ENCODE assay signal across 9 cellular contexts in genomic region chr20:32203556-32204484, GRCh38. TPM values are rescaled to one million over a fixed set of nuclear protein-coding genes. Genes with fewer than 3 reads are reported as not detected.
DNase-seq lines count a peak whose midpoint lies in the region; TF ChIP-seq lines count a peak whose summit lies in the region.
"Had no signal": no experiment of that assay in that cellular context is flagged by ENCODE, and none has a peak within 500 bp of the region (broad histone marks: within the 10 kb centered on the region; RNA-seq: fewer than 3 reads in every experiment).

No MANE protein-coding gene starts in this region.

- H3K36me3 ChIP-seq in breast epithelium (no peaks in the 10 kb centered on the region), neutrophil (peaks cover 28% of the 10 kb centered on the region), vagina (peaks cover 0 to 20% of the 10 kb centered on the region in 2 donors)

- TF ChIP-seq POLR2A in breast epithelium (IDR thresholded peaks at IDR 0.05), result no peak
- TF ChIP-seq POLR2A in vagina (IDR thresholded peaks at IDR 0.05), result no peak

- TF ChIP-seq CTCF in breast epithelium (IDR thresholded peaks at IDR 0.05), result no peak
- no peak for TF ChIP-seq CTCF in neutrophil (IDR thresholded peaks at IDR 0.05)
- TF ChIP-seq CTCF in vagina (IDR thresholded peaks at IDR 0.05), result no peak

- intact Hi-C loops in breast epithelium (cut with DNase I; ENCODE audit: low total_unique reads), result no loop called here
- intact Hi-C loops in vagina (cut with DNase I), result no loop called here

- H3K27ac ChIP-seq in breast epithelium (peak overlapping the region; percentile 97 to 99), neutrophil (peak overlapping the region; percentile 87), vagina (peak overlapping the region; percentile 96)

- H3K27me3 ChIP-seq in breast epithelium (no peaks in the 10 kb centered on the region), neutrophil (no peaks in the 10 kb centered on the region), vagina (no peaks in the 10 kb centered on the region)

- peak overlapping the region in 2 of 3 donors; percentile 17 to 19 for H3K4me3 ChIP-seq in breast epithelium
- H3K4me3 ChIP-seq in neutrophil (ENCODE audit: low read depth in 1 of 2, low read length in 1 of 2), result no peak overlapping the region
- no peak overlapping the region for H3K4me3 ChIP-seq in vagina

- DNase-seq in stimulated activated naive CD4-positive, alpha-beta T cell treated with Interleukin-2 at 50 U/mL for 16 hours (lab: John Stamatoyannopoulos, UW), result peak; percentile 84
- no peak for DNase-seq in stimulated activated naive CD4-positive, alpha-beta T cell (lab: John Stamatoyannopoulos, UW)
- DNase-seq in breast epithelium (ENCODE audit: low spot score in 2 of 2) (peak in 1 of 2 donors; percentile 70), vagina (ENCODE audit: extremely low spot score in 2 of 2) (no peak), GF-D8 (lab: John Stamatoyannopoulos, UW) (no peak), NOMO-1 treated with DMSO at 0.1 percent for 48 hours (lab: John Stamatoyannopoulos, UW; ENCODE audit: unreplicated experiment) (no peak), NCI-H226 (no peak)
- DNase-seq: naive B cell had no signal

- H3K9me3 ChIP-seq in breast epithelium, result no peaks in the 10 kb centered on the region
- H3K9me3 ChIP-seq in neutrophil, result no peaks in the 10 kb centered on the region
- H3K9me3 ChIP-seq in vagina, result no peaks in the 10 kb centered on the region

- peaks cover 8 to 43% of the 10 kb centered on the region in 2 donors for H3K4me1 ChIP-seq in breast epithelium
- peaks cover 72 to 77% of the 10 kb centered on the region in 2 experiments for H3K4me1 ChIP-seq in neutrophil (ENCODE audit: control insufficient read depth in 1 of 2, insufficient read depth in 1 of 2, low read depth in 1 of 2, low read length in 1 of 2)
- H3K4me1 ChIP-seq in vagina, result peaks cover 58% of the 10 kb centered on the region

RNA-seq across cellular contexts. Expression of gene PLAGL2, which starts 3.7 kb away (rescaled TPM):
- total RNA-seq in breast epithelium (1 to 10 TPM; 2.9 to 7.6 (median 4.3) TPM), vagina (8.3 TPM)

RNA-seq across cellular contexts. Expression of gene POFUT1, which starts 3.9 kb away (rescaled TPM):
- total RNA-seq in breast epithelium (10 to 100 TPM; 29.5 to 38.7 (median 34.2) TPM), vagina (27.7 TPM)

Comparison
In these comparisons a context has a peak if more than half of its experiments do, and no peak if none do; other contexts are left out.
1. H3K4me3 ChIP-seq: peak in breast epithelium (2 of 3); none in neutrophil (0 of 2) and vagina (0 of 2).
2. Peak in every context shown above with its lines, with median percentiles within 50 percentile points of each other: H3K27ac ChIP-seq.